ENCODE assay signal across 8 cellular contexts in genomic region chr3:120558784-120559227, GRCh38. TPM values are rescaled to one million over a fixed set of nuclear protein-coding genes. Genes with fewer than 3 reads are reported as not detected.
DNase-seq lines count a peak whose midpoint lies in the region; FAIRE-seq lines count a peak whose summit lies in the region.

No MANE protein-coding gene starts in this region.

- WGBS in neuronal stem cell (ENCODE audit: extremely low coverage in 2 of 2, insufficient read length in 2 of 2, insufficient replicate concordance in 1 of 2), 2 donors: no CpG with 5 or more reads among the region's 17 CpGs

- no peak overlapping the region for H2BK12ac ChIP-seq in neuronal stem cell (ENCODE audit: low read length)

- in situ Hi-C loops in G401 (cut with HindIII; ENCODE audit: low sequenced_read_pairs) (no loop called here), HAP-1 (cut with MboI; ENCODE audit: low sequenced_read_pairs) (loop anchor here (5.0 kb wide), 1 partner anchor 317 kb away; no protein-coding TSS in a partner anchor)

- peak overlapping the region; percentile 52 for H3K4me2 ChIP-seq in neuronal stem cell (ENCODE audit: insufficient read depth, low read length, poor library complexity, severe bottlenecking)

- no peak overlapping the region for H3K23ac ChIP-seq in neuronal stem cell (ENCODE audit: low read depth, low read length, poor library complexity)

- no peak overlapping the region for H2BK15ac ChIP-seq in neuronal stem cell (ENCODE audit: low read length)

- H3K36me3 ChIP-seq in HAP-1 (replicated peaks): no peaks in the 10 kb centered on the region
- H3K36me3 ChIP-seq in SJCRH30: no peaks in the 10 kb centered on the region
- H3K36me3 ChIP-seq in neuronal stem cell (replicated peaks in 1 of 2; ENCODE audit: control insufficient read depth in 2 of 2, insufficient read depth in 2 of 2, low read length in 2 of 2): no peaks in the 10 kb centered on the region
- no peaks in the 10 kb centered on the region for H3K36me3 ChIP-seq in subcutaneous abdominal adipose tissue (ENCODE audit: control insufficient read depth in 5 of 5, insufficient read depth in 5 of 5, low read length in 5 of 5)

- H4K91ac ChIP-seq in neuronal stem cell (ENCODE audit: low read depth, low read length, poor library complexity): no peak overlapping the region

- no peak overlapping the region for H4K8ac ChIP-seq in neuronal stem cell (ENCODE audit: low read depth, low read length)

- H2BK5ac ChIP-seq in neuronal stem cell (ENCODE audit: low read length): no peak overlapping the region

- H3K27me3 ChIP-seq in HAP-1 (ENCODE audit: low read depth): no peaks in the 10 kb centered on the region
- no peaks in the 10 kb centered on the region for H3K27me3 ChIP-seq in SJCRH30
- no peaks in the 10 kb centered on the region for H3K27me3 ChIP-seq in neuronal stem cell (ENCODE audit: control insufficient read depth in 3 of 3, insufficient read depth in 3 of 3, low read depth in 1 of 3, low read length in 3 of 3)
- no peaks in the 10 kb centered on the region for H3K27me3 ChIP-seq in subcutaneous abdominal adipose tissue (ENCODE audit: control insufficient read depth in 5 of 5, insufficient read depth in 4 of 5, low read length in 5 of 5)

- peaks cover 9% of the 10 kb centered on the region for H3K4me1 ChIP-seq in HAP-1
- H3K4me1 ChIP-seq in SJCRH30: no peaks in the 10 kb centered on the region
- H3K4me1 ChIP-seq in neuronal stem cell (ENCODE audit: control insufficient read depth in 2 of 2, insufficient read depth in 1 of 2, low read depth in 1 of 2, low read length in 2 of 2): peaks cover 9 to 12% of the 10 kb centered on the region in 2 donors
- peaks cover 2 to 51% (median 43%) of the 10 kb centered on the region in 5 donors for H3K4me1 ChIP-seq in subcutaneous abdominal adipose tissue (ENCODE audit: control insufficient read depth in 5 of 5, insufficient read depth in 5 of 5, low read length in 5 of 5)

- no peak overlapping the region for H3K18ac ChIP-seq in neuronal stem cell (ENCODE audit: low read length)

- no peak overlapping the region for H3K4ac ChIP-seq in neuronal stem cell (ENCODE audit: low read length)

- peak overlapping the region; percentile 85 for H2AFZ ChIP-seq in neuronal stem cell (ENCODE audit: low read length)

- H3K27ac ChIP-seq in SJCRH30 (peak overlapping the region; percentile 14; the same call in 1 of the 2 replicates), neuronal stem cell (replicated peaks; ENCODE audit: low read length) (peak overlapping the region; percentile 90), subcutaneous abdominal adipose tissue (ENCODE audit: low read depth, low read length) (peak overlapping the region; percentile 68)

- H2AK5ac ChIP-seq in neuronal stem cell (ENCODE audit: low read depth, low read length): no peak overlapping the region

- DNase-seq in G401 (ENCODE audit: low spot score) (peak; percentile 93), HAP-1 (ENCODE audit: low spot score in 2 of 2) (peak; percentile 90 to 92), M059J (ENCODE audit: low read depth) (peak; percentile 97), SJCRH30 (peak; percentile 80 to 90), frontal cortex (ENCODE audit: low spot score in 2 of 2) (peak; percentile 28 to 57), neuronal stem cell (ENCODE audit: low spot score) (peak; percentile 91)
- DNase-seq in activated naive CD4-positive, alpha-beta T cell (lab: John Stamatoyannopoulos, UW): peak; percentile 42 to 81 (median 80)

- H3K4me3 ChIP-seq in HAP-1 (peak overlapping the region; percentile 22), SJCRH30 (peak overlapping the region; percentile 57), neuronal stem cell (ENCODE audit: low read length in 2 of 2) (peak overlapping the region in 1 of 2 donors; percentile 51), subcutaneous abdominal adipose tissue (ENCODE audit: low read depth in 1 of 5, low read length in 5 of 5) (peak overlapping the region; percentile 55 to 88 (median 70))

- H3K79me1 ChIP-seq in neuronal stem cell (ENCODE audit: low read depth, low read length): no peaks in the 10 kb centered on the region

- H2BK120ac ChIP-seq in neuronal stem cell (ENCODE audit: low read depth, low read length): no peak overlapping the region

- H3K9ac ChIP-seq in neuronal stem cell (ENCODE audit: low read depth, low read length, poor library complexity) (no peak overlapping the region), subcutaneous abdominal adipose tissue (ENCODE audit: low read length in 5 of 5) (peak overlapping the region; percentile 69 to 84 (median 77))

- no peak overlapping the region for H3K14ac ChIP-seq in neuronal stem cell (ENCODE audit: low read length)

- H3K9me3 ChIP-seq in HAP-1 (no peaks in the 10 kb centered on the region), SJCRH30 (replicated peaks) (no peaks in the 10 kb centered on the region), neuronal stem cell (replicated peaks in 1 of 2; ENCODE audit: control insufficient read depth in 2 of 2, insufficient read depth in 1 of 2, low read depth in 1 of 2, low read length in 2 of 2) (no peaks in the 10 kb centered on the region), subcutaneous abdominal adipose tissue (ENCODE audit: control insufficient read depth in 5 of 5, low read length in 5 of 5) (no peaks in the 10 kb centered on the region)

- no peak for FAIRE-seq in frontal cortex (lab: Jason Lieb, UNC)

RNA-seq across cellular contexts. Expression of gene NDUFB4, which starts 37.3 kb away (rescaled TPM):
- total RNA-seq in G401 (2014; rRNA removed; shearing (Covaris generic)): 127 and 148 TPM in 2 replicates
- 287 and 362 TPM in 2 replicates for total RNA-seq in M059J (2014; rRNA removed; shearing (Covaris generic))
- 146 and 160 TPM in 2 replicates for total RNA-seq in SJCRH30 (2014; rRNA removed; shearing (Covaris generic))
- 30.2 TPM for total RNA-seq in frontal cortex
- 562 TPM for polyA plus RNA-seq in neuronal stem cell (2013, experiment 1 of 2)
- polyA plus RNA-seq in neuronal stem cell (2013, experiment 2 of 2): 576 TPM

Comparison
In these comparisons a context has a peak if more than half of its experiments do, and no peak if none do; other contexts are left out.
1. DNase-seq: peak in every context shown above with its lines; median percentile 97 in M059J; 93 in G401; 91 in HAP-1; 91 in neuronal stem cell; 85 in SJCRH30; 80 in activated naive CD4-positive, alpha-beta T cell; 42 in frontal cortex.
2. H3K27ac ChIP-seq: peak in every context shown above with its lines; median percentile 90 in neuronal stem cell; 68 in subcutaneous abdominal adipose tissue; 14 in SJCRH30.